ENCODE assay signal across 9 cellular contexts in genomic region chr10:129968937-129969527, GRCh38. TPM values are rescaled to one million over a fixed set of nuclear protein-coding genes. Genes with fewer than 3 reads are reported as not detected.
DNase-seq lines count a peak whose midpoint lies in the region; ATAC-seq and TF ChIP-seq lines count a peak whose summit lies in the region.
"Had no signal": no experiment of that assay in that cellular context is flagged by ENCODE, and none has a peak within 500 bp of the region (broad histone marks: within the 10 kb centered on the region; RNA-seq: fewer than 3 reads in every experiment).

No MANE protein-coding gene starts in this region.

- peak overlapping the region; percentile 95 for H3K9ac ChIP-seq in mesenchymal stem cell (ENCODE audit: low read length)

- H3K27ac ChIP-seq in AG04450 (ENCODE audit: low read depth, low read length): no peak overlapping the region
- no peak overlapping the region for H3K27ac ChIP-seq in HL-60 (replicated peaks)
- H3K27ac ChIP-seq in mesenchymal stem cell (ENCODE audit: low read length, poor library complexity, severe bottlenecking): no peak overlapping the region

- peaks cover 4% of the 10 kb centered on the region; the same call in 1 of the 2 replicates for H3K9me3 ChIP-seq in AG04450 (ENCODE audit: control insufficient read depth, insufficient read depth, low read length)
- H3K9me3 ChIP-seq in mesenchymal stem cell (ENCODE audit: control insufficient read depth, low read length): no peaks in the 10 kb centered on the region

- H3K27me3 ChIP-seq in AG04450 (ENCODE audit: control insufficient read depth, insufficient read depth, low read length) (peaks cover 76% of the 10 kb centered on the region), HL-60 (ENCODE audit: insufficient read depth, poor library complexity, severe bottlenecking) (peaks cover 78% of the 10 kb centered on the region), mesenchymal stem cell (ENCODE audit: control insufficient read depth in 1 of 2, insufficient read depth in 1 of 2, low read length in 2 of 2) (peaks cover 0 to 84% of the 10 kb centered on the region in 2 experiments)

- CTCF ChIA-PET in AG04450 (lab: Charles Lee): no interaction called here

- H3K18ac ChIP-seq in mesenchymal stem cell (ENCODE audit: low read depth in 1 of 2, low read length in 2 of 2): no peak overlapping the region

- no peak overlapping the region for H3K4ac ChIP-seq in mesenchymal stem cell (ENCODE audit: low read depth in 1 of 2, low read length in 2 of 2)

- H3K14ac ChIP-seq in mesenchymal stem cell (ENCODE audit: low read length in 2 of 2): no peak overlapping the region

- H3K79me1 ChIP-seq in mesenchymal stem cell (replicated peaks; ENCODE audit: low read length, poor library complexity, severe bottlenecking): no peaks in the 10 kb centered on the region

- peaks cover 59 to 79% of the 10 kb centered on the region in 2 donors for H3K27me3 Mint-ChIP-seq in effector memory CD8-positive, alpha-beta T cell

- no peak overlapping the region for H3K23ac ChIP-seq in mesenchymal stem cell (ENCODE audit: low read length in 2 of 2)

- WGBS in mesenchymal stem cell: 5% methylated on average over 43 of the region's 47 CpGs

- H3K36me3 Mint-ChIP-seq in effector memory CD8-positive, alpha-beta T cell (ENCODE audit: insufficient read depth): peaks cover 21% of the 10 kb centered on the region

- H3K4me3 Mint-ChIP-seq in effector memory CD8-positive, alpha-beta T cell: no peak overlapping the region

- H3K4me1 Mint-ChIP-seq in effector memory CD8-positive, alpha-beta T cell (ENCODE audit: low read depth in 2 of 2): peaks cover 4 to 7% of the 10 kb centered on the region in 2 donors

- H3K4me3 ChIP-seq in AG04450 (ENCODE audit: low read depth, low read length) (no peak overlapping the region), HL-60 (replicated peaks; ENCODE audit: insufficient read depth, low read length) (no peak overlapping the region), mesenchymal stem cell (ENCODE audit: insufficient read depth in 1 of 2, low read depth in 1 of 2, low read length in 2 of 2) (peak overlapping the region in 1 of 2 experiments; percentile 82)

- H2BK12ac ChIP-seq in mesenchymal stem cell (ENCODE audit: low read length in 2 of 2): no peak overlapping the region

- no peak for DNase-seq in AG04450 (ENCODE audit: low read depth, low spot score)
- peak in 1 of 2 experiments; percentile 63 for DNase-seq in HL-60 (ENCODE audit: low read depth in 1 of 2, low spot score in 1 of 2)
- DNase-seq in cerebellar cortex (ENCODE audit: low spot score): peak; percentile 47
- DNase-seq in mesenchymal stem cell: peak; percentile 61
- no peak for DNase-seq in effector memory CD8-positive, alpha-beta T cell
- no peak for DNase-seq in NCI-H774 (lab: John Stamatoyannopoulos, UW)

- no peaks in the 10 kb centered on the region for H3K9me3 Mint-ChIP-seq in effector memory CD8-positive, alpha-beta T cell
- H3K9me3 Mint-ChIP-seq: activated naive CD4-positive, alpha-beta T cell treated with anti-CD3 and anti-CD28 coated beads, Interleukin-2, amount 50 U/mL, for 72 hours had no signal

- no peak overlapping the region for H4K91ac ChIP-seq in mesenchymal stem cell (ENCODE audit: low read length)

- H2BK15ac ChIP-seq in mesenchymal stem cell (ENCODE audit: low read depth, poor library complexity, severe bottlenecking): no peak overlapping the region

- H3K4me2 ChIP-seq in mesenchymal stem cell (ENCODE audit: low read length, poor library complexity, severe bottlenecking): no peak overlapping the region

- ATAC-seq in GM19397 (IDR thresholded peaks at IDR 0.05; ENCODE audit: unreplicated experiment) (no peak), HG02623 (IDR thresholded peaks at IDR 0.05; ENCODE audit: unreplicated experiment) (no peak)
- ATAC-seq in effector memory CD8-positive, alpha-beta T cell (replicated peaks): no peak

- POLR2A ChIA-PET in AG04450 (lab: Yijun Ruan, JAX): no interaction called here

- H3K4me1 ChIP-seq in mesenchymal stem cell (ENCODE audit: control insufficient read depth, insufficient read depth, low read depth, low read length): peaks cover 50% of the 10 kb centered on the region

- H3K36me3 ChIP-seq in mesenchymal stem cell (ENCODE audit: control insufficient read depth in 1 of 2, insufficient read depth in 2 of 2, low read depth in 1 of 2, low read length in 2 of 2): peaks cover 0 to 4% of the 10 kb centered on the region in 2 experiments

- no peak overlapping the region for H2AK5ac ChIP-seq in mesenchymal stem cell (ENCODE audit: low read length, severe bottlenecking)

- no peak overlapping the region for H3K27ac Mint-ChIP-seq in effector memory CD8-positive, alpha-beta T cell

- no peak overlapping the region for H4K8ac ChIP-seq in mesenchymal stem cell (ENCODE audit: low read length)

- no peak overlapping the region for H2BK120ac ChIP-seq in mesenchymal stem cell (ENCODE audit: low read depth, low read length)

- H2AFZ ChIP-seq in mesenchymal stem cell (ENCODE audit: low read depth, low read length): no peak overlapping the region

- H2BK5ac ChIP-seq in mesenchymal stem cell (ENCODE audit: low read depth, low read length, poor library complexity, severe bottlenecking): no peak overlapping the region

- TF ChIP-seq CTCF in AG04450 (IDR thresholded peaks at IDR 0.05; ENCODE audit: low read depth, low read length): peak; percentile 48
- peak; percentile 40 for TF ChIP-seq CTCF in HL-60 (IDR thresholded peaks at IDR 0.05; ENCODE audit: insufficient read depth, low read length)

RNA-seq across cellular contexts. Expression of gene EBF3, which starts 5.0 kb away (rescaled TPM):
- 0.01 TPM in 1 of 2 replicates, not detected in the other for polyA plus RNA-seq in AG04450 (2011; rRNA removed)
- polyA minus RNA-seq in AG04450 (2011; rRNA and poly(A)+ RNA removed): not detected in 2 replicates
- polyA plus RNA-seq in mesenchymal stem cell (2013, experiment 1 of 2): 1.5 TPM
- 1.2 TPM for polyA plus RNA-seq in mesenchymal stem cell (2013, experiment 2 of 2)

Comparison
In these comparisons a context has a peak if more than half of its experiments do, and no peak if none do; other contexts are left out.
1. DNase-seq: peak in cerebellar cortex (single experiment) and mesenchymal stem cell (single experiment); none in AG04450 (single experiment), effector memory CD8-positive, alpha-beta T cell (0 of 3) and NCI-H774 (single experiment).